Comparison of ENCODE assay signal across 1 cellular context in the genomic region with DNA sequence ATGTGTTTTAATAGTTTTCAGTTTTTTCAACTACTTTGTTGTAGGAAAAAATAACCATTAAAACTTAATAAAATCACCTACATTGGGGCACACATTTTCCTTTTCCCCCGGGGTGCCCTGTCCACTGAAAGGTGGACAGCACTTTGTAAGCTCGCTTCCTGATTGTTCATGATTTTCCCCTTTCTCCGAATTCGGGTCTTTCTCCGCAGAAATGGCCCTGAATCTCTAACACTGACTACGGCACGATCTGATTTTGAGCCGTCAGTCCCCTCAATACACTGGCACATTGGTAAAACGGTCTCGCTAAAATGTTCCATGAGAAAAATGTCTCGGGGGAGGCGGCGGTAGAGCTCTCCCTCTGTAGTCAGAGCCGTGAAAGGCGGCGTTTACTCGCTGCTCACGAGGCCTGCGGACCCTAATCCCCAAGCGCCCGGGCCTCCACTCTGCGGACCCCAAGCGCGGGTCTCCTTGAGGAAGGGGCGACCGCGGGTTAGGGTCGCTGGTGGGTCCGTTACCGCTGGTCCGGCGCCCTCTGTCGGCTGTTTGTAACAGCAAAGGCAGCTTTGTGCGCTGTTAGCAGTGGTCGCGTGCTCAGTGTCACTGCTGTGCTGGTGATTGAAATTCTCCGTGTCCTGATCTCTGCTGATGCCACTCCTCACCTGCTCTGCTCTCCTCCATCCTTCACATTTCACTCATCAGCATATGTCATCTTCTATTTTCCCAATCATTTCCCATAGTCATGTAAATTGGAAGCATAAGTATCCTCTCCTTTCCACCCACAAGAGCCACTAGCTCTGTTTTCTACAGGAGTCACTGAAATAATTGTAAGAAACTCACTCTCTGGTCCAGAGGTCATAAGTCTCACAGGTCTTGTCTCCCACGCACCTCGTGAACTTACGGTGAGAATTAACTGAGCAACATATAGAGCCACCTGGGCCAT.
TF ChIP-seq lines count a peak whose summit lies in the region.

No MANE protein-coding gene starts in this region.

TF ChIP-seq in IMR-90, 13 proteins besides CTCF, POLR2A, EP300 and RAD21:
- no peak for TF ChIP-seq MAFK (IDR thresholded peaks at IDR 0.05; ENCODE audit: low read depth, low read length)
- peak; percentile 53; the same call in 1 of the 2 replicates for TF ChIP-seq BHLHE40 (IDR thresholded peaks at IDR 0.05; ENCODE audit: low read depth, low read length)
- no peak for TF ChIP-seq RFX5 (IDR thresholded peaks at IDR 0.05; ENCODE audit: low read depth, low read length)
- peak; percentile 30; the same call in 1 of the 2 replicates for TF ChIP-seq SMC3 (IDR thresholded peaks at IDR 0.05; ENCODE audit: low read depth, low read length)
- no peak for TF ChIP-seq FOS (IDR thresholded peaks at IDR 0.05; ENCODE audit: low read depth, low read length)
- no peak for TF ChIP-seq MAZ (IDR thresholded peaks at IDR 0.05; ENCODE audit: borderline replicate concordance, low read depth, low read length)
- TF ChIP-seq MXI1 (IDR thresholded peaks at IDR 0.05; ENCODE audit: borderline replicate concordance, low read depth, low read length): no peak
- TF ChIP-seq RCOR1 (IDR thresholded peaks at IDR 0.05; ENCODE audit: insufficient replicate concordance, low read length): no peak
- no peak for TF ChIP-seq CEBPB (IDR thresholded peaks at IDR 0.05; ENCODE audit: low read depth, low read length)
- TF ChIP-seq, protein P1, sequence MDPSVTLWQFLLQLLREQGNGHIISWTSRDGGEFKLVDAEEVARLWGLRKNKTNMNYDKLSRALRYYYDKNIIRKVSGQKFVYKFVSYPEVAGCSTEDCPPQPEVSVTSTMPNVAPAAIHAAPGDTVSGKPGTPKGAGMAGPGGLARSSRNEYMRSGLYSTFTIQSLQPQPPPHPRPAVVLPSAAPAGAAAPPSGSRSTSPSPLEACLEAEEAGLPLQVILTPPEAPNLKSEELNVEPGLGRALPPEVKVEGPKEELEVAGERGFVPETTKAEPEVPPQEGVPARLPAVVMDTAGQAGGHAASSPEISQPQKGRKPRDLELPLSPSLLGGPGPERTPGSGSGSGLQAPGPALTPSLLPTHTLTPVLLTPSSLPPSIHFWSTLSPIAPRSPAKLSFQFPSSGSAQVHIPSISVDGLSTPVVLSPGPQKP (IDR thresholded peaks at IDR 0.05; ENCODE audit: borderline replicate concordance, low read depth, low read length): no peak
- no peak for TF ChIP-seq NFE2L2 (IDR thresholded peaks at IDR 0.05; ENCODE audit: low read depth, low read length)
- TF ChIP-seq, protein P2, sequence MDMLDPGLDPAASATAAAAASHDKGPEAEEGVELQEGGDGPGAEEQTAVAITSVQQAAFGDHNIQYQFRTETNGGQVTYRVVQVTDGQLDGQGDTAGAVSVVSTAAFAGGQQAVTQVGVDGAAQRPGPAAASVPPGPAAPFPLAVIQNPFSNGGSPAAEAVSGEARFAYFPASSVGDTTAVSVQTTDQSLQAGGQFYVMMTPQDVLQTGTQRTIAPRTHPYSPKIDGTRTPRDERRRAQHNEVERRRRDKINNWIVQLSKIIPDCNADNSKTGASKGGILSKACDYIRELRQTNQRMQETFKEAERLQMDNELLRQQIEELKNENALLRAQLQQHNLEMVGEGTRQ (IDR thresholded peaks at IDR 0.05; ENCODE audit: low read depth, low read length): no peak
